In genomic region chr9:97638666-97639065, GRCh38 we compare ENCODE assay signal across 15 cellular contexts. TPM values are rescaled to one million over a fixed set of nuclear protein-coding genes. Genes with fewer than 3 reads are reported as not detected.
A peak's percentile ranks its signal among the peaks of the same experiment; 100 is the strongest.
DNase-seq lines count a peak whose midpoint lies in the region; ATAC-seq and TF ChIP-seq lines count a peak whose summit lies in the region.
"Had no signal": no experiment of that assay in that cellular context is flagged by ENCODE, and none has a peak within 500 bp of the region (broad histone marks: within the 10 kb centered on the region; RNA-seq: fewer than 3 reads in every experiment).

No MANE protein-coding gene starts in this region.

- H3K27me3 ChIP-seq in A673 (replicated peaks; ENCODE audit: insufficient read depth, low read depth, low read length, poor library complexity) (no peaks in the 10 kb centered on the region), Panc1 (ENCODE audit: control insufficient read depth, insufficient read depth, low read length) (no peaks in the 10 kb centered on the region)

- intact Hi-C loops in A673 (cut with micrococcal nuclease; ENCODE audit: unreplicated experiment) (no loop called here), Panc1 (cut with micrococcal nuclease; ENCODE audit: unreplicated experiment) (no loop called here)

- CTCF ChIA-PET in A673 (lab: Charles Lee) (interaction anchor here (0.6 kb wide), 1 partner anchor 225 kb away, joined by 4 read pairs; no protein-coding TSS in a partner anchor), Panc1 (lab: Charles Lee) (no interaction called here)
- CTCF ChIA-PET in activated CD8-positive, alpha-beta memory T cell treated with anti-CD3 and anti-CD28 coated beads, Interleukin-2, amount 10 ng/mL, durations not matched to agents 7 days and 5 days (lab: Charles Lee), result interaction anchor here (1.0 to 1.7 kb wide), 3 partner anchors 12 to 18 kb away, joined by 3 read pairs; no protein-coding TSS in a partner anchor

- H3K4me3 ChIP-seq in A673 (ENCODE audit: low read depth, low read length, poor library complexity, severe bottlenecking), result no peak overlapping the region
- H3K4me3 ChIP-seq in GM12865 (ENCODE audit: low read depth, low read length), result no peak overlapping the region
- no peak overlapping the region for H3K4me3 ChIP-seq in Panc1 (ENCODE audit: low read depth in 2 of 2, low read length in 2 of 2)

- H3K27me3 Mint-ChIP-seq in activated T-cell treated with anti-CD3 and anti-CD28 coated beads, Interleukin-2, amount 50 U/mL, for 72 hours (ENCODE audit: low read depth), result no peaks in the 10 kb centered on the region
- no peaks in the 10 kb centered on the region for H3K27me3 Mint-ChIP-seq in activated CD8-positive, alpha-beta memory T cell treated with anti-CD3 and anti-CD28 coated beads, Interleukin-2, amount 10 ng/mL, durations not matched to agents 7 days and 5 days
- H3K27me3 Mint-ChIP-seq: activated naive CD8-positive, alpha-beta T cell treated with anti-CD3 and anti-CD28 coated beads for 36 hours; effector memory CD8-positive, alpha-beta T cell; naive thymus-derived CD8-positive, alpha-beta T cell had no signal

- no peak for ATAC-seq in Panc1
- no peak for ATAC-seq in activated T-cell treated with anti-CD3 and anti-CD28 coated beads, Interleukin-2, amount 50 U/mL, for 72 hours (replicated peaks in 1 of 2)
- ATAC-seq in activated CD8-positive, alpha-beta memory T cell treated with anti-CD3 and anti-CD28 coated beads, Interleukin-2, amount 10 ng/mL, durations not matched to agents 7 days and 5 days, result no peak
- ATAC-seq: effector memory CD8-positive, alpha-beta T cell; naive thymus-derived CD8-positive, alpha-beta T cell had no signal

- no peak for TF ChIP-seq POLR2A in erythroblast (IDR thresholded peaks at IDR 0.05; ENCODE audit: low read length)

- no peak overlapping the region for H3K27ac Mint-ChIP-seq in activated T-cell treated with anti-CD3 and anti-CD28 coated beads, Interleukin-2, amount 50 U/mL, for 72 hours
- H3K27ac Mint-ChIP-seq in activated CD8-positive, alpha-beta memory T cell treated with anti-CD3 and anti-CD28 coated beads, Interleukin-2, amount 10 ng/mL, durations not matched to agents 7 days and 5 days, result no peak overlapping the region
- H3K27ac Mint-ChIP-seq: activated naive CD8-positive, alpha-beta T cell treated with anti-CD3 and anti-CD28 coated beads for 36 hours had no signal

- POLR2A ChIA-PET in A673 (lab: Charles Lee; ENCODE audit: low non-redundant PET) (no interaction called here), Panc1 (lab: Charles Lee) (interaction anchor here (0.6 kb wide), 2 partner anchors 15 to 45 kb away, joined by 3 to 6 read pairs; no protein-coding TSS in a partner anchor)

- in situ Hi-C loops in Panc1 (cut with HindIII; ENCODE audit: low pct_unique_long_range_greater_than_20kb, low sequenced_read_pairs), result no loop called here

- H3K4me3 Mint-ChIP-seq in activated T-cell treated with anti-CD3 and anti-CD28 coated beads, Interleukin-2, amount 50 U/mL, for 72 hours, result no peak overlapping the region
- H3K4me3 Mint-ChIP-seq in activated CD8-positive, alpha-beta memory T cell treated with anti-CD3 and anti-CD28 coated beads, Interleukin-2, amount 10 ng/mL, durations not matched to agents 7 days and 5 days, result no peak overlapping the region
- H3K4me3 Mint-ChIP-seq: activated naive CD8-positive, alpha-beta T cell treated with anti-CD3 and anti-CD28 coated beads for 36 hours; effector memory CD8-positive, alpha-beta T cell had no signal

- peaks cover 51% of the 10 kb centered on the region for H3K4me1 Mint-ChIP-seq in activated T-cell treated with anti-CD3 and anti-CD28 coated beads, Interleukin-2, amount 50 U/mL, for 72 hours (ENCODE audit: low read depth)
- peaks cover 45% of the 10 kb centered on the region for H3K4me1 Mint-ChIP-seq in activated CD8-positive, alpha-beta memory T cell treated with anti-CD3 and anti-CD28 coated beads, Interleukin-2, amount 10 ng/mL, durations not matched to agents 7 days and 5 days

- peaks cover 2 to 11% of the 10 kb centered on the region in 2 donors for H3K36me3 Mint-ChIP-seq in activated T-cell treated with anti-CD3 and anti-CD28 coated beads, Interleukin-2, amount 50 U/mL, for 72 hours (ENCODE audit: insufficient read depth in 2 of 2)
- H3K36me3 Mint-ChIP-seq in activated CD8-positive, alpha-beta memory T cell treated with anti-CD3 and anti-CD28 coated beads, Interleukin-2, amount 10 ng/mL, durations not matched to agents 7 days and 5 days, result peaks cover 36% of the 10 kb centered on the region

- BruUV-seq in A673 (replicated peaks; lab: Mats Ljungman, UMichigan), result no TSS peak
- no TSS peak for BruUV-seq in Panc1 (replicated peaks; lab: Mats Ljungman, UMichigan)

- H3K36me3 ChIP-seq in A673 (ENCODE audit: insufficient read depth, low read length, poor library complexity, severe bottlenecking) (peaks cover 27% of the 10 kb centered on the region), Panc1 (ENCODE audit: control insufficient read depth, insufficient read depth, low read length) (peaks cover 11% of the 10 kb centered on the region)

- peaks cover 16% of the 10 kb centered on the region for H3K4me1 ChIP-seq in A673 (ENCODE audit: insufficient read depth, low read length, poor library complexity, severe bottlenecking)
- peaks cover 24% of the 10 kb centered on the region for H3K4me1 ChIP-seq in Panc1 (ENCODE audit: control insufficient read depth, insufficient read depth, low read length)

- H3K9me3 ChIP-seq in A673 (ENCODE audit: low read depth, low read length, poor library complexity, severe bottlenecking), result no peaks in the 10 kb centered on the region
- no peaks in the 10 kb centered on the region for H3K9me3 ChIP-seq in Panc1 (ENCODE audit: control insufficient read depth, insufficient read depth, low read depth, low read length)
- H3K9me3 ChIP-seq: Caco-2 had no signal

- no peaks in the 10 kb centered on the region for H3K9me3 Mint-ChIP-seq in activated T-cell treated with anti-CD3 and anti-CD28 coated beads, Interleukin-2, amount 50 U/mL, for 72 hours
- H3K9me3 Mint-ChIP-seq in activated CD8-positive, alpha-beta memory T cell treated with anti-CD3 and anti-CD28 coated beads, Interleukin-2, amount 10 ng/mL, durations not matched to agents 7 days and 5 days (ENCODE audit: low read depth), result no peaks in the 10 kb centered on the region
- H3K9me3 Mint-ChIP-seq: activated naive CD8-positive, alpha-beta T cell treated with anti-CD3 and anti-CD28 coated beads for 36 hours; effector memory CD8-positive, alpha-beta T cell; naive thymus-derived CD8-positive, alpha-beta T cell had no signal

- H3K27ac ChIP-seq in A673 (ENCODE audit: low read depth, low read length, poor library complexity, severe bottlenecking) (no peak overlapping the region), Panc1 (ENCODE audit: low read length) (no peak overlapping the region)

- TF ChIP-seq CTCF in A673 (conservative IDR thresholded peaks at IDR 0.05; ENCODE audit: low read depth, low read length), result peak; percentile 27; the same call in 1 of the 2 replicates
- TF ChIP-seq CTCF in GM12865 (IDR thresholded peaks at IDR 0.05; ENCODE audit: insufficient read depth, low read depth, low read length, missing control alignments), result peak; percentile 15
- TF ChIP-seq CTCF in Panc1 (IDR thresholded peaks at IDR 0.05), result peak; percentile 22; the same call in 1 of the 2 replicates

- DNase-seq in A673 (ENCODE audit: low spot score) (peak; percentile 12), GM12865 (ENCODE audit: low read depth) (no peak), Panc1 (ENCODE audit: low read depth, low spot score) (no peak), erythroblast (lab: John Stamatoyannopoulos, UW) (peak; percentile 12 to 13), middle frontal gyrus (ENCODE audit: extremely low spot score, low spot score) (no peak)
- DNase-seq in activated T-cell treated with anti-CD3 and anti-CD28 coated beads, Interleukin-2, amount 50 U/mL, for 72 hours, result no peak
- no peak for DNase-seq in central memory CD4-positive, alpha-beta T cell
- DNase-seq in activated CD8-positive, alpha-beta memory T cell treated with anti-CD3 and anti-CD28 coated beads, Interleukin-2, amount 10 ng/mL, durations not matched to agents 7 days and 5 days, result no peak
- DNase-seq: activated CD4-positive, alpha-beta T cell treated with anti-CD3 and anti-CD28 coated beads for 4 hours; activated naive CD8-positive, alpha-beta T cell treated with anti-CD3 and anti-CD28 coated beads for 36 hours; effector memory CD8-positive, alpha-beta T cell; naive thymus-derived CD8-positive, alpha-beta T cell; NCI-H2029; Right ventricle myocardium superior had no signal

RNA-seq across cellular contexts. Expression of gene NCBP1, which starts 5.0 kb away (rescaled TPM):
- total RNA-seq in A673 (2021), result 49.8 and 57.9 TPM in 2 replicates
- 30.1 TPM for total RNA-seq in Panc1 (2021; ENCODE audit: unreplicated experiment)
- 21.2 TPM for polyA plus RNA-seq in Panc1 (2012; ENCODE audit: insufficient read length)
- 10 to 100 TPM; 24.3 to 25.4 TPM for total RNA-seq in activated T-cell treated with anti-CD3 and anti-CD28 coated beads, Interleukin-2, amount 50 U/mL, for 72 hours
- total RNA-seq in activated CD8-positive, alpha-beta memory T cell treated with anti-CD3 and anti-CD28 coated beads, Interleukin-2, amount 10 ng/mL, durations not matched to agents 7 days and 5 days, result 10 to 100 TPM; 41.8 to 42.8 TPM

RNA-seq across cellular contexts. Expression of gene TSTD2, which starts 5.5 kb away (rescaled TPM):
- 29.7 and 31.2 TPM in 2 replicates for total RNA-seq in A673 (2021)
- total RNA-seq in Panc1 (2021; ENCODE audit: unreplicated experiment), result 10.1 TPM
- polyA plus RNA-seq in Panc1 (2012; ENCODE audit: insufficient read length), result 6.8 TPM
- total RNA-seq in activated T-cell treated with anti-CD3 and anti-CD28 coated beads, Interleukin-2, amount 50 U/mL, for 72 hours, result 10 to 100 TPM; 18.7 to 23.3 TPM
- total RNA-seq in activated CD8-positive, alpha-beta memory T cell treated with anti-CD3 and anti-CD28 coated beads, Interleukin-2, amount 10 ng/mL, durations not matched to agents 7 days and 5 days, result 10 to 100 TPM; 12.6 to 15.0 TPM

RNA-seq across cellular contexts. Expression of gene XPA, which starts 58.5 kb away (rescaled TPM):
- total RNA-seq in A673 (2021) (15.6 and 17.9 TPM in 2 replicates), Panc1 (2021; ENCODE audit: unreplicated experiment) (7.1 TPM)
- 7.0 TPM for polyA plus RNA-seq in Panc1 (2012; ENCODE audit: insufficient read length)
- 10 to 100 TPM in 1 of 2 donors, 1 to 10 TPM in 1; 8.8 to 11.1 TPM for total RNA-seq in activated T-cell treated with anti-CD3 and anti-CD28 coated beads, Interleukin-2, amount 50 U/mL, for 72 hours
- total RNA-seq in activated CD8-positive, alpha-beta memory T cell treated with anti-CD3 and anti-CD28 coated beads, Interleukin-2, amount 10 ng/mL, durations not matched to agents 7 days and 5 days, result 10 to 100 TPM in 1 of 2 experiments, 1 to 10 TPM in 1; 7.8 to 11.8 TPM

Comparison
In these comparisons a context has a peak if more than half of its experiments do, and no peak if none do; other contexts are left out.
1. DNase-seq: peak in A673 (single experiment) and erythroblast (2 of 2); none in GM12865 (single experiment), Panc1 (single experiment), activated T-cell treated with anti-CD3 and anti-CD28 coated beads, Interleukin-2, amount 50 U/mL, for 72 hours (0 of 2), middle frontal gyrus (single experiment), central memory CD4-positive, alpha-beta T cell (single experiment) and activated CD8-positive, alpha-beta memory T cell treated with anti-CD3 and anti-CD28 coated beads, Interleukin-2, amount 10 ng/mL, durations not matched to agents 7 days and 5 days (single experiment).
2. Peak in every context shown above with its lines, with median percentiles within 50 percentile points of each other: CTCF ChIP-seq.